In genomic region chr10:33314788-33315561, GRCh38 we compare ENCODE assay signal across 12 cellular contexts. TPM values are rescaled to one million over a fixed set of nuclear protein-coding genes. Genes with fewer than 3 reads are reported as not detected.
DNase-seq lines count a peak whose midpoint lies in the region; ATAC-seq lines count a peak whose summit lies in the region.
"Had no signal": no experiment of that assay in that cellular context is flagged by ENCODE, and none has a peak within 500 bp of the region (broad histone marks: within the 10 kb centered on the region; RNA-seq: fewer than 3 reads in every experiment).

No MANE protein-coding gene starts in this region.

- no peaks in the 10 kb centered on the region for H3K27me3 ChIP-seq in MG63
- no peaks in the 10 kb centered on the region for H3K27me3 ChIP-seq in mesenchymal stem cell (ENCODE audit: control insufficient read depth in 1 of 2, insufficient read depth in 1 of 2, low read length in 2 of 2)
- H3K27me3 ChIP-seq: neural progenitor cell had no signal

- H3K4me3 ChIP-seq in MG63 (no peak overlapping the region), mesenchymal stem cell (ENCODE audit: insufficient read depth in 1 of 2, low read depth in 1 of 2, low read length in 2 of 2) (no peak overlapping the region)
- H3K4me3 ChIP-seq: neural progenitor cell had no signal

- no peak overlapping the region for H4K8ac ChIP-seq in mesenchymal stem cell (ENCODE audit: low read length)

- H2AFZ ChIP-seq in mesenchymal stem cell (ENCODE audit: low read depth, low read length), result no peak overlapping the region
- H2AFZ ChIP-seq: neural progenitor cell had no signal

- H3K14ac ChIP-seq in mesenchymal stem cell (ENCODE audit: low read length in 2 of 2), result no peak overlapping the region

- H2BK120ac ChIP-seq in mesenchymal stem cell (ENCODE audit: low read depth, low read length), result peak overlapping the region; percentile 68

- H3K18ac ChIP-seq in mesenchymal stem cell (ENCODE audit: low read depth in 1 of 2, low read length in 2 of 2), result peak overlapping the region; percentile 83 to 84

- peak overlapping the region; percentile 70 for H4K91ac ChIP-seq in mesenchymal stem cell (ENCODE audit: low read length)

- H2BK12ac ChIP-seq in mesenchymal stem cell (ENCODE audit: low read length in 2 of 2), result peak overlapping the region; percentile 33 to 87

- H3K36me3 ChIP-seq in MG63 (no peaks in the 10 kb centered on the region), mesenchymal stem cell (ENCODE audit: control insufficient read depth in 1 of 2, insufficient read depth in 2 of 2, low read depth in 1 of 2, low read length in 2 of 2) (peaks cover 24 to 79% of the 10 kb centered on the region in 2 experiments)
- H3K36me3 ChIP-seq: neural progenitor cell, thoracic aorta had no signal

- peaks cover 4% of the 10 kb centered on the region for H3K9me3 ChIP-seq in MG63
- no peaks in the 10 kb centered on the region for H3K9me3 ChIP-seq in mesenchymal stem cell (ENCODE audit: control insufficient read depth, low read length)
- H3K9me3 ChIP-seq: thoracic aorta had no signal

- no peak overlapping the region for H3K9ac ChIP-seq in mesenchymal stem cell (ENCODE audit: low read length)
- H3K9ac ChIP-seq: neural progenitor cell had no signal

- H2BK15ac ChIP-seq in mesenchymal stem cell (ENCODE audit: low read depth, poor library complexity, severe bottlenecking), result no peak overlapping the region

- no peak overlapping the region for H2AK5ac ChIP-seq in mesenchymal stem cell (ENCODE audit: low read length, severe bottlenecking)

- peak; percentile 41 for DNase-seq in Daoy (ENCODE audit: low read depth)
- peak; percentile 21 for DNase-seq in MG63
- peak; percentile 37 for DNase-seq in astrocyte of the hippocampus (ENCODE audit: low read depth, low spot score)
- peak; percentile 50 for DNase-seq in mesenchymal stem cell
- DNase-seq in hippocampal formation (lab: John Stamatoyannopoulos, UW), result no peak
- DNase-seq in iPS-NIHi11 (ENCODE audit: low spot score), result no peak
- DNase-seq: NCI-H524 treated with DMSO at 0.1 percent for 48 hours, small intestine had no signal

- ATAC-seq in GM21360 (IDR thresholded peaks at IDR 0.05; ENCODE audit: unreplicated experiment) (no peak), HG03280 (IDR thresholded peaks at IDR 0.05; ENCODE audit: unreplicated experiment) (no peak)

- H3K79me1 ChIP-seq in mesenchymal stem cell (replicated peaks; ENCODE audit: low read length, poor library complexity, severe bottlenecking), result no peaks in the 10 kb centered on the region

- H3K23ac ChIP-seq in mesenchymal stem cell (ENCODE audit: low read length in 2 of 2), result no peak overlapping the region

- H2BK5ac ChIP-seq in mesenchymal stem cell (ENCODE audit: low read depth, low read length, poor library complexity, severe bottlenecking), result no peak overlapping the region

- H3K4me2 ChIP-seq in mesenchymal stem cell (ENCODE audit: low read length, poor library complexity, severe bottlenecking), result no peak overlapping the region
- H3K4me2 ChIP-seq: neural progenitor cell had no signal

- H3K4ac ChIP-seq in mesenchymal stem cell (ENCODE audit: low read depth in 1 of 2, low read length in 2 of 2), result no peak overlapping the region

- WGBS in mesenchymal stem cell, result no CpG with 5 or more reads among the region's 5 CpGs

- H3K27ac ChIP-seq in mesenchymal stem cell (ENCODE audit: low read length, poor library complexity, severe bottlenecking), result peak overlapping the region; percentile 36
- H3K27ac ChIP-seq: neural progenitor cell had no signal

- H3K4me1 ChIP-seq in mesenchymal stem cell (ENCODE audit: control insufficient read depth, insufficient read depth, low read depth, low read length), result peaks cover 2% of the 10 kb centered on the region
- H3K4me1 ChIP-seq: neural progenitor cell had no signal

RNA-seq across cellular contexts. Expression of gene NRP1, which starts 19.5 kb away (rescaled TPM):
- total RNA-seq in Daoy (2014; rRNA removed; shearing (Covaris generic)), result 42.9 and 61.5 TPM in 2 replicates
- total RNA-seq in MG63 (2014; rRNA removed; shearing (Covaris generic); ENCODE audit: low replicate concordance), result 0.99 and 1.6 TPM in 2 replicates
- polyA plus RNA-seq in mesenchymal stem cell (2013, experiment 1 of 2), result 29.3 TPM
- 30.0 TPM for polyA plus RNA-seq in mesenchymal stem cell (2013, experiment 2 of 2)

Comparison
In these comparisons a context has a peak if more than half of its experiments do, and no peak if none do; other contexts are left out.
1. DNase-seq: peak in Daoy (single experiment), MG63 (single experiment), astrocyte of the hippocampus (single experiment) and mesenchymal stem cell (single experiment); none in hippocampal formation (0 of 2) and iPS-NIHi11 (single experiment).
2. RNA of gene NRP1, which starts 19.5 kb away (total RNA-seq): 42.9 to 61.5 TPM in Daoy; 0.99 to 1.6 TPM in MG63; every median in the first group is over 10 times any median in the second.